Comparison of ENCODE assay signal across 1 cellular context in the genomic region with DNA sequence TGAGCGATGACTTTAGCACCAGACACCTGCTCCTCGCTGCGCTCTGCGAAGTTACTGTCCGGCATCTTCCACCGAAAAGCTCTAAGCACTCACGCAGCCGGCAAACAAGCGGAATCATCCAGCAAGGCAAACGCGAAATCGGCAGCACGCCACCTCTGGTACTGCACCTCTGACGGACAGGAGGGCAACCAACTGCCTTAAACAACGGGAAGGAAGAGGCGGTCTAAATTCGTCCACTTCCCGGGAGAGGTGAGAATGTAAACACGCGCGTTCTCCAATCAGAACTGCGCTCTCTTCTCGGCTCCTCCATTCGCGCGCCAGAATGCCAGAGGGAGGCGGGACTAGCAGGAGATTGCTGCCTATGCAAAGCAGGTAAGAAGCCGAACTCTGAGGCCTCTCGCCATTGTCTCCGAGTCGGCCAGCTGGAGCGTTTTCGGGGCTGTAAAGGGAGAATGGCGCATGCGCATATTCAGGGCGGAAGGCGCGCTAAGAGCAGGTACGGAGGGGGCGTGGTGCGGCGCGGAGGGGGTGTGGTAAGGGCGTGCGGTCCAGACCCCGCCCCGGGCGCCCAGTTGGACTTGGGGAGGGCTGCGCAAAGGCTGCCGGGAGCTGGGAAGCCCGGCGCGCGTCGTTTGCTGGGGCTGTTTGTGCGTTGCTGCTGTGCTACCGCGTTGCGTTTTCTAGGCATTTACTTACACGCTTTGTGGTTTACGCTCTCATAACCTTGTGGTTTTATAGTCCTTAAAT.
A peak's percentile ranks its signal among the peaks of the same experiment; 100 is the strongest.
TF ChIP-seq lines count a peak whose summit lies in the region.

Gene BTD (plus strand): TSS at position 347 of the 747 bp plus-strand sequence. CDS start 33,695 bp downstream, outside the sequence.
Gene HACL1 (minus strand): TSS at position 171 of the 747 bp plus-strand sequence. CDS start 106 bp downstream, at position 65.

TF ChIP-seq in K562, 482 proteins besides CTCF, POLR2A, EP300 and RAD21 (continues in another document):
- TF ChIP-seq BCL6 (CRISPR knock-in tag; IDR thresholded peaks at IDR 0.05) (no peak), DMBX1 (CRISPR knock-in tag; IDR thresholded peaks at IDR 0.05; ENCODE audit: borderline replicate concordance) (peak; percentile 47; the same call in 1 of the 2 replicates), KDM4B (IDR thresholded peaks at IDR 0.05; ENCODE audit: borderline replicate concordance in 2 of 2, low read depth in 1 of 2) (peak in 1 of 2 experiments; percentile 63; a peak in 1 of 4 replicates), JUND (IDR thresholded peaks at IDR 0.05; ENCODE audit: borderline replicate concordance, low read depth, low read length) (peak; percentile 68), JUND (tag; IDR thresholded peaks at IDR 0.05; ENCODE audit: borderline replicate concordance, low read depth, low read length) (peak; percentile 26; the same call in 1 of the 3 replicates), SAFB (IDR thresholded peaks at IDR 0.05; ENCODE audit: borderline replicate concordance, low read depth, low read length) (no peak), FIP1L1 (IDR thresholded peaks at IDR 0.05; ENCODE audit: low read depth, low read length, poor library complexity, severe bottlenecking) (peak; percentile 48), BRF1 (IDR thresholded peaks at IDR 0.05; ENCODE audit: borderline replicate concordance, extremely low read depth, insufficient read length) (no peak), MIER1 (IDR thresholded peaks at IDR 0.05; ENCODE audit: low read depth) (no peak), TCF7 (IDR thresholded peaks at IDR 0.05; ENCODE audit: borderline replicate concordance) (no peak), ZFX (CRISPR knock-in tag; IDR thresholded peaks at IDR 0.05) (peak; percentile 61; the same call in 1 of the 2 replicates), MAZ (CRISPR knock-in tag; conservative IDR thresholded peaks at IDR 0.05 in 1 of 2, IDR thresholded peaks at IDR 0.05 in 1 of 2) (peak; percentile 88 to 91), NEUROD1 (IDR thresholded peaks at IDR 0.05; ENCODE audit: borderline replicate concordance, low read depth, low read length, partially characterized antibody) (peak; percentile 93), KLF13 (tag; IDR thresholded peaks at IDR 0.05; ENCODE audit: borderline replicate concordance, low read depth) (peak; percentile 96), E2F3 (CRISPR knock-in tag; IDR thresholded peaks at IDR 0.05) (no peak), EP400 (IDR thresholded peaks at IDR 0.05) (peak; percentile 81), ZNF274 (IDR thresholded peaks at IDR 0.05; ENCODE audit: borderline replicate concordance, low read depth, low read length) (no peak), CAMTA2 (CRISPR knock-in tag; conservative IDR thresholded peaks at IDR 0.05) (no peak), KLF10 (CRISPR knock-in tag; IDR thresholded peaks at IDR 0.05) (no peak), DIDO1 (tag; IDR thresholded peaks at IDR 0.05; ENCODE audit: low read depth) (peak; percentile 84; the same call in 1 of the 2 replicates), ZNF282 (CRISPR knock-in tag; IDR thresholded peaks at IDR 0.05) (no peak), BMI1 (IDR thresholded peaks at IDR 0.05; ENCODE audit: low read length) (no peak), ILK (tag; IDR thresholded peaks at IDR 0.05; ENCODE audit: borderline replicate concordance, low read depth) (no peak), RFX7 (CRISPR knock-in tag; IDR thresholded peaks at IDR 0.05) (no peak), NFXL1 (CRISPR knock-in tag; IDR thresholded peaks at IDR 0.05) (no peak), ZFP30 (CRISPR knock-in tag; IDR thresholded peaks at IDR 0.05; ENCODE audit: borderline replicate concordance) (no peak), ZNF586 (CRISPR knock-in tag; conservative IDR thresholded peaks at IDR 0.05) (no peak), ZNF695 (CRISPR knock-in tag; IDR thresholded peaks at IDR 0.05) (no peak), CREB3 (tag; conservative IDR thresholded peaks at IDR 0.05; ENCODE audit: low read depth) (peak; percentile 75; the same call in 1 of the 2 replicates), ZNF253 (CRISPR knock-in tag; conservative IDR thresholded peaks at IDR 0.05) (no peak), BHLHE40 (IDR thresholded peaks at IDR 0.05; ENCODE audit: low read length) (peak; percentile 91), CBX1 (IDR thresholded peaks at IDR 0.05; ENCODE audit: low read depth) (no peak), BRD9 (IDR thresholded peaks at IDR 0.05; ENCODE audit: low read depth, partially characterized antibody) (no peak), FOSL1 (tag; conservative IDR thresholded peaks at IDR 0.05) (no peak), CREBBP (IDR thresholded peaks at IDR 0.05; ENCODE audit: low read depth, low read length) (no peak), FOXK1 (CRISPR knock-in tag; IDR thresholded peaks at IDR 0.05; ENCODE audit: borderline replicate concordance) (peak; percentile 100), ZNF699 (CRISPR knock-in tag; IDR thresholded peaks at IDR 0.05; ENCODE audit: insufficient replicate concordance) (no peak), HNRNPUL1 (IDR thresholded peaks at IDR 0.05; ENCODE audit: low read length) (no peak), CHD4 (IDR thresholded peaks at IDR 0.05; ENCODE audit: insufficient read depth, insufficient replicate concordance, low read depth, low read length, poor library complexity, severe bottlenecking) (no peak), ETV6 (IDR thresholded peaks at IDR 0.05; ENCODE audit: borderline replicate concordance in 1 of 2, low read depth in 2 of 2, low read length in 1 of 2) (no peak), ETV6 (CRISPR knock-in tag; IDR thresholded peaks at IDR 0.05; ENCODE audit: borderline replicate concordance) (no peak), GTF2A2 (tag; IDR thresholded peaks at IDR 0.05) (no peak), HCFC1 (IDR thresholded peaks at IDR 0.05; ENCODE audit: low read depth, low read length) (peak; percentile 61), NR3C1 (CRISPR knock-in tag; IDR thresholded peaks at IDR 0.05) (no peak), SIRT6 (IDR thresholded peaks at IDR 0.05; ENCODE audit: low read depth, low read length) (no peak), EZH2 (IDR thresholded peaks at IDR 0.05; ENCODE audit: borderline replicate concordance, low read depth, low read length) (no peak)
- TF ChIP-seq, protein P1, sequence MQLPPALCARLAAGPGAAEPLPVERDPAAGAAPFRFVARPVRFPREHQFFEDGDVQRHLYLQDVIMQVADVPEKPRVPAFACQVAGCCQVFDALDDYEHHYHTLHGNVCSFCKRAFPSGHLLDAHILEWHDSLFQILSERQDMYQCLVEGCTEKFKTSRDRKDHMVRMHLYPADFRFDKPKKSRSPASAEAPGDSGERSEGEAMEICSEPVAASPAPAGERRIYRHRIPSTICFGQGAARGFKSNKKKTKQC (CRISPR knock-in tag; IDR thresholded peaks at IDR 0.05), result no peak
- TF ChIP-seq, protein P2, sequence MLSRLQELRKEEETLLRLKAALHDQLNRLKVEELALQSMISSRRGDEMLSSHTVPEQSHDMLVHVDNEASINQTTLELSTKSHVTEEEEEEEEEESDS (CRISPR knock-in tag; IDR thresholded peaks at IDR 0.05), result no peak
- TF ChIP-seq, protein P3, sequence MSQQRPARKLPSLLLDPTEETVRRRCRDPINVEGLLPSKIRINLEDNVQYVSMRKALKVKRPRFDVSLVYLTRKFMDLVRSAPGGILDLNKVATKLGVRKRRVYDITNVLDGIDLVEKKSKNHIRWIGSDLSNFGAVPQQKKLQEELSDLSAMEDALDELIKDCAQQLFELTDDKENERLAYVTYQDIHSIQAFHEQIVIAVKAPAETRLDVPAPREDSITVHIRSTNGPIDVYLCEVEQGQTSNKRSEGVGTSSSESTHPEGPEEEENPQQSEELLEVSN (IDR thresholded peaks at IDR 0.05; ENCODE audit: borderline replicate concordance in 1 of 2, extremely low read depth in 1 of 2, insufficient read depth in 1 of 2, insufficient read length in 1 of 2, low read depth in 1 of 2, low read length in 1 of 2, poor library complexity in 1 of 2, severe bottlenecking in 1 of 2), result peak; percentile 51 to 80
- TF ChIP-seq, protein P4, sequence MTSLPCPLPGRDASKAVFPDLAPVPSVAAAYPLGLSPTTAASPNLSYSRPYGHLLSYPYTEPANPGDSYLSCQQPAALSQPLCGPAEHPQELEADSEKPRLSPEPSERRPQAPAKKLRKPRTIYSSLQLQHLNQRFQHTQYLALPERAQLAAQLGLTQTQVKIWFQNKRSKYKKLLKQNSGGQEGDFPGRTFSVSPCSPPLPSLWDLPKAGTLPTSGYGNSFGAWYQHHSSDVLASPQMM (CRISPR knock-in tag; IDR thresholded peaks at IDR 0.05), result no peak
- TF ChIP-seq, protein P5, sequence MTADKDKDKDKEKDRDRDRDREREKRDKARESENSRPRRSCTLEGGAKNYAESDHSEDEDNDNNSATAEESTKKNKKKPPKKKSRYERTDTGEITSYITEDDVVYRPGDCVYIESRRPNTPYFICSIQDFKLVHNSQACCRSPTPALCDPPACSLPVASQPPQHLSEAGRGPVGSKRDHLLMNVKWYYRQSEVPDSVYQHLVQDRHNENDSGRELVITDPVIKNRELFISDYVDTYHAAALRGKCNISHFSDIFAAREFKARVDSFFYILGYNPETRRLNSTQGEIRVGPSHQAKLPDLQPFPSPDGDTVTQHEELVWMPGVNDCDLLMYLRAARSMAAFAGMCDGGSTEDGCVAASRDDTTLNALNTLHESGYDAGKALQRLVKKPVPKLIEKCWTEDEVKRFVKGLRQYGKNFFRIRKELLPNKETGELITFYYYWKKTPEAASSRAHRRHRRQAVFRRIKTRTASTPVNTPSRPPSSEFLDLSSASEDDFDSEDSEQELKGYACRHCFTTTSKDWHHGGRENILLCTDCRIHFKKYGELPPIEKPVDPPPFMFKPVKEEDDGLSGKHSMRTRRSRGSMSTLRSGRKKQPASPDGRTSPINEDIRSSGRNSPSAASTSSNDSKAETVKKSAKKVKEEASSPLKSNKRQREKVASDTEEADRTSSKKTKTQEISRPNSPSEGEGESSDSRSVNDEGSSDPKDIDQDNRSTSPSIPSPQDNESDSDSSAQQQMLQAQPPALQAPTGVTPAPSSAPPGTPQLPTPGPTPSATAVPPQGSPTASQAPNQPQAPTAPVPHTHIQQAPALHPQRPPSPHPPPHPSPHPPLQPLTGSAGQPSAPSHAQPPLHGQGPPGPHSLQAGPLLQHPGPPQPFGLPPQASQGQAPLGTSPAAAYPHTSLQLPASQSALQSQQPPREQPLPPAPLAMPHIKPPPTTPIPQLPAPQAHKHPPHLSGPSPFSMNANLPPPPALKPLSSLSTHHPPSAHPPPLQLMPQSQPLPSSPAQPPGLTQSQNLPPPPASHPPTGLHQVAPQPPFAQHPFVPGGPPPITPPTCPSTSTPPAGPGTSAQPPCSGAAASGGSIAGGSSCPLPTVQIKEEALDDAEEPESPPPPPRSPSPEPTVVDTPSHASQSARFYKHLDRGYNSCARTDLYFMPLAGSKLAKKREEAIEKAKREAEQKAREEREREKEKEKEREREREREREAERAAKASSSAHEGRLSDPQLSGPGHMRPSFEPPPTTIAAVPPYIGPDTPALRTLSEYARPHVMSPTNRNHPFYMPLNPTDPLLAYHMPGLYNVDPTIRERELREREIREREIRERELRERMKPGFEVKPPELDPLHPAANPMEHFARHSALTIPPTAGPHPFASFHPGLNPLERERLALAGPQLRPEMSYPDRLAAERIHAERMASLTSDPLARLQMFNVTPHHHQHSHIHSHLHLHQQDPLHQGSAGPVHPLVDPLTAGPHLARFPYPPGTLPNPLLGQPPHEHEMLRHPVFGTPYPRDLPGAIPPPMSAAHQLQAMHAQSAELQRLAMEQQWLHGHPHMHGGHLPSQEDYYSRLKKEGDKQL (CRISPR knock-in tag; IDR thresholded peaks at IDR 0.05; ENCODE audit: borderline replicate concordance), result no peak
- TF ChIP-seq, protein P6, sequence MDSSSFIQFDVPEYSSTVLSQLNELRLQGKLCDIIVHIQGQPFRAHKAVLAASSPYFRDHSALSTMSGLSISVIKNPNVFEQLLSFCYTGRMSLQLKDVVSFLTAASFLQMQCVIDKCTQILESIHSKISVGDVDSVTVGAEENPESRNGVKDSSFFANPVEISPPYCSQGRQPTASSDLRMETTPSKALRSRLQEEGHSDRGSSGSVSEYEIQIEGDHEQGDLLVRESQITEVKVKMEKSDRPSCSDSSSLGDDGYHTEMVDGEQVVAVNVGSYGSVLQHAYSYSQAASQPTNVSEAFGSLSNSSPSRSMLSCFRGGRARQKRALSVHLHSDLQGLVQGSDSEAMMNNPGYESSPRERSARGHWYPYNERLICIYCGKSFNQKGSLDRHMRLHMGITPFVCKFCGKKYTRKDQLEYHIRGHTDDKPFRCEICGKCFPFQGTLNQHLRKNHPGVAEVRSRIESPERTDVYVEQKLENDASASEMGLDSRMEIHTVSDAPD (CRISPR knock-in tag; IDR thresholded peaks at IDR 0.05), result no peak
- TF ChIP-seq, protein P7, sequence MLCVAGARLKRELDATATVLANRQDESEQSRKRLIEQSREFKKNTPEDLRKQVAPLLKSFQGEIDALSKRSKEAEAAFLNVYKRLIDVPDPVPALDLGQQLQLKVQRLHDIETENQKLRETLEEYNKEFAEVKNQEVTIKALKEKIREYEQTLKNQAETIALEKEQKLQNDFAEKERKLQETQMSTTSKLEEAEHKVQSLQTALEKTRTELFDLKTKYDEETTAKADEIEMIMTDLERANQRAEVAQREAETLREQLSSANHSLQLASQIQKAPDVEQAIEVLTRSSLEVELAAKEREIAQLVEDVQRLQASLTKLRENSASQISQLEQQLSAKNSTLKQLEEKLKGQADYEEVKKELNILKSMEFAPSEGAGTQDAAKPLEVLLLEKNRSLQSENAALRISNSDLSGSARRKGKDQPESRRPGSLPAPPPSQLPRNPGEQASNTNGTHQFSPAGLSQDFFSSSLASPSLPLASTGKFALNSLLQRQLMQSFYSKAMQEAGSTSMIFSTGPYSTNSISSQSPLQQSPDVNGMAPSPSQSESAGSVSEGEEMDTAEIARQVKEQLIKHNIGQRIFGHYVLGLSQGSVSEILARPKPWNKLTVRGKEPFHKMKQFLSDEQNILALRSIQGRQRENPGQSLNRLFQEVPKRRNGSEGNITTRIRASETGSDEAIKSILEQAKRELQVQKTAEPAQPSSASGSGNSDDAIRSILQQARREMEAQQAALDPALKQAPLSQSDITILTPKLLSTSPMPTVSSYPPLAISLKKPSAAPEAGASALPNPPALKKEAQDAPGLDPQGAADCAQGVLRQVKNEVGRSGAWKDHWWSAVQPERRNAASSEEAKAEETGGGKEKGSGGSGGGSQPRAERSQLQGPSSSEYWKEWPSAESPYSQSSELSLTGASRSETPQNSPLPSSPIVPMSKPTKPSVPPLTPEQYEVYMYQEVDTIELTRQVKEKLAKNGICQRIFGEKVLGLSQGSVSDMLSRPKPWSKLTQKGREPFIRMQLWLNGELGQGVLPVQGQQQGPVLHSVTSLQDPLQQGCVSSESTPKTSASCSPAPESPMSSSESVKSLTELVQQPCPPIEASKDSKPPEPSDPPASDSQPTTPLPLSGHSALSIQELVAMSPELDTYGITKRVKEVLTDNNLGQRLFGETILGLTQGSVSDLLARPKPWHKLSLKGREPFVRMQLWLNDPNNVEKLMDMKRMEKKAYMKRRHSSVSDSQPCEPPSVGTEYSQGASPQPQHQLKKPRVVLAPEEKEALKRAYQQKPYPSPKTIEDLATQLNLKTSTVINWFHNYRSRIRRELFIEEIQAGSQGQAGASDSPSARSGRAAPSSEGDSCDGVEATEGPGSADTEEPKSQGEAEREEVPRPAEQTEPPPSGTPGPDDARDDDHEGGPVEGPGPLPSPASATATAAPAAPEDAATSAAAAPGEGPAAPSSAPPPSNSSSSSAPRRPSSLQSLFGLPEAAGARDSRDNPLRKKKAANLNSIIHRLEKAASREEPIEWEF (CRISPR knock-in tag; IDR thresholded peaks at IDR 0.05), result no peak
